In the genomic region with DNA sequence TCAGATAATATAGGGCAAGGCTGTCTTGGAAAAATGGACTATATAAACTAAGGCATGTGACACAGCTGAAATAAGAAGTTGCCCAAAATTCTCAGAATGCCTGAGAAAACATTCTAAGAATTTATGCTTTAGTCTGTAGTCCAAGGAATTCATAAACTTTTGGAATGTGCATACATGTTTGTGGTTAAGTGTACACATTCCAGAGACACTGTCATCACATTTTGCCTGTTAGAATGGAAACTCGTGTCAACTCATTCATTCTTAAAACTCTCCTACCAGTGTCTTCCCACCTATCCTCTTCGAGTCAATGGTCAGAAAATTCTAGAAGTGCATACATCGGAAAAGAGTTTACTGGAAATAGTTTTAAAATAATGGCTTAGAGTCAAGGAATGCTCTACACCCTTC, we compare ENCODE assay signal across 1 cellular context.
A peak's percentile ranks its signal among the peaks of the same experiment; 100 is the strongest.
TF ChIP-seq lines count a peak whose summit lies in the region.

No MANE protein-coding gene starts in this region.

TF ChIP-seq in SK-N-SH treated with all-trans-retinoic acid at 6 μM for 48 hours, 23 proteins besides CTCF, POLR2A, EP300 and RAD21 (continued from another document):
- no peak for TF ChIP-seq ZFP3 (CRISPR knock-in tag; IDR thresholded peaks at IDR 0.05)
- no peak for TF ChIP-seq ARNTL (CRISPR knock-in tag; IDR thresholded peaks at IDR 0.05; ENCODE audit: borderline replicate concordance, low read depth)
- TF ChIP-seq BACH2 (CRISPR knock-in tag; IDR thresholded peaks at IDR 0.05; ENCODE audit: borderline replicate concordance) = no peak
- no peak for TF ChIP-seq RARB (CRISPR knock-in tag; IDR thresholded peaks at IDR 0.05)
- TF ChIP-seq SNAI2 (CRISPR knock-in tag; IDR thresholded peaks at IDR 0.05) = 0 out of 2 replicates have a peak, but pooled peaks have one; percentile 18
- no peak for TF ChIP-seq ZNF70 (CRISPR knock-in tag; IDR thresholded peaks at IDR 0.05)
